33 cellular contexts compared by ENCODE assay signal in genomic region chr11:26764315-26764714, GRCh38. TPM values are rescaled to one million over a fixed set of nuclear protein-coding genes. Genes with fewer than 3 reads are reported as not detected.
"Had no signal": no experiment of that assay in that cellular context is flagged by ENCODE, and none has a peak within 500 bp of the region (broad histone marks: within the 10 kb centered on the region; RNA-seq: fewer than 3 reads in every experiment).

No MANE protein-coding gene starts in this region.

- H3K4me3 ChIP-seq: ascending aorta, cardiac muscle cell had no signal

- H3K9me3 ChIP-seq: ascending aorta had no signal

- FAIRE-seq: bronchial epithelial cell, TTC549 had no signal

- ATAC-seq: activated CD8-positive, alpha-beta T cell treated with anti-CD3 and anti-CD28 coated beads for 36 hours; activated naive CD8-positive, alpha-beta T cell treated with anti-CD3 and anti-CD28 coated beads, Interleukin-2, amount 50 U/mL, for 24 hours; activated T-cell treated with anti-CD3 and anti-CD28 coated beads, Interleukin-2, amount 50 U/mL, for 4 hours; activated T-cell treated with anti-CD3 and anti-CD28 coated beads, Interleukin-2, amount 50 U/mL, for 72 hours; activated T-helper 17 cell treated with anti-CD3 and anti-CD28 coated beads, Interleukin-2, amount 50 U/mL, for 72 hours had no signal

- H3K36me3 ChIP-seq: ascending aorta, cardiac muscle cell had no signal

- DNase-seq: activated B cell treated with CpG ODN at 0.5 μM for 24 hours; activated CD4-positive, alpha-beta memory T cell treated with anti-CD3 and anti-CD28 coated beads for 36 hours; activated CD4-positive, alpha-beta T cell treated with anti-CD3 and anti-CD28 coated beads for 4 hours; activated CD4-positive, alpha-beta T cell treated with anti-CD3 and anti-CD28 coated beads, Interleukin-2, amount 10 ng/mL, durations not matched to agents 24 days and 14 days; activated CD4-positive, alpha-beta T cell treated with anti-CD3 and anti-CD28 coated beads, Interleukin-2, amount 50 U/mL, for 1 hour; activated CD4-positive, alpha-beta T cell treated with anti-CD3 and anti-CD28 coated beads, Interleukin-2, amount 50 U/mL, for 4 hours; activated CD4-positive, CD25-positive, alpha-beta regulatory T cell treated with anti-CD3 and anti-CD28 coated beads, Interleukin-2, amount 50 U/mL, for 72 hours; activated CD8-positive, alpha-beta memory T cell treated with anti-CD3 and anti-CD28 coated beads, Interleukin-2, amount 50 U/mL, for 4 hours; activated CD8-positive, alpha-beta T cell treated with anti-CD3 and anti-CD28 coated beads for 36 hours; activated effector memory CD4-positive, alpha-beta T cell treated with anti-CD3 and anti-CD28 coated beads, Interleukin-2, amount 50 U/mL, for 16 hours; activated naive CD4-positive, alpha-beta T cell treated with anti-CD3 and anti-CD28 coated beads, Interleukin-2, amount 10 ng/mL, durations not matched to agents 7 days and 5 days; activated naive CD4-positive, alpha-beta T cell treated with Interleukin-2 at 50 U/mL for 16 hours; activated naive CD8-positive, alpha-beta T cell treated with anti-CD3 and anti-CD28 coated beads, Interleukin-2, amount 10 ng/mL, durations not matched to agents 7 days and 5 days; activated naive CD8-positive, alpha-beta T cell treated with anti-CD3 and anti-CD28 coated beads, Interleukin-2, amount 50 U/mL, for 24 hours; activated T-cell treated with anti-CD3 and anti-CD28 coated beads for 4 hours; activated T-cell treated with anti-CD3 and anti-CD28 coated beads, Interleukin-2, amount 50 U/mL, for 1 hour; activated T-cell treated with anti-CD3 and anti-CD28 coated beads, Interleukin-2, amount 50 U/mL, for 4 hours; activated T-cell treated with anti-CD3 and anti-CD28 coated beads, Interleukin-2, amount 50 U/mL, for 72 hours; amygdala; anterior cingulate cortex; cerebellar nuclear complex; T-helper 1 cell; T-helper 2 cell; T-helper 9 cell had no signal

- H3K27me3 ChIP-seq: ascending aorta, cardiac muscle cell had no signal

- H3K27ac ChIP-seq: ascending aorta, cardiac muscle cell, VCaP had no signal

RNA-seq across cellular contexts. Expression of gene SLC5A12, which starts 42.5 kb away (rescaled TPM):
- total RNA-seq: activated B cell treated with CpG ODN at 0.5 μM for 24 hours; activated CD4-positive, alpha-beta memory T cell treated with anti-CD3 and anti-CD28 coated beads for 36 hours; activated CD4-positive, alpha-beta T cell treated with anti-CD3 and anti-CD28 coated beads, Interleukin-2, amount 10 ng/mL, durations not matched to agents 24 days and 14 days; activated CD8-positive, alpha-beta memory T cell treated with anti-CD3 and anti-CD28 coated beads for 36 hours; activated CD8-positive, alpha-beta T cell treated with anti-CD3 and anti-CD28 coated beads for 36 hours; activated naive CD8-positive, alpha-beta T cell treated with anti-CD3 and anti-CD28 coated beads, Interleukin-2, amount 10 ng/mL, durations not matched to agents 7 days and 5 days; activated T-cell treated with anti-CD3 and anti-CD28 coated beads, Interleukin-2, amount 50 U/mL, for 4 hours; activated T-cell treated with anti-CD3 and anti-CD28 coated beads, Interleukin-2, amount 50 U/mL, for 72 hours; activated T-helper 1 cell treated with anti-CD3 and anti-CD28 coated beads, Interleukin-12 subunit alpha, Interleukin-12 subunit beta, Interleukin-2, Interleukin-4 antibody, amounts not matched to agents 30 ng/mL and 10 ng/mL and 1 ng/mL, durations not matched to agents 14 hours and 24 hours and 36 hours; activated T-helper 17 cell treated with anti-CD3 and anti-CD28 coated beads, Interleukin-2, amount 50 U/mL, for 72 hours; ascending aorta; bronchial epithelial cell had no signal
- polyA plus RNA-seq: adipose tissue had no signal
